ENCODE assay signal across 1 cellular context in the genomic region with DNA sequence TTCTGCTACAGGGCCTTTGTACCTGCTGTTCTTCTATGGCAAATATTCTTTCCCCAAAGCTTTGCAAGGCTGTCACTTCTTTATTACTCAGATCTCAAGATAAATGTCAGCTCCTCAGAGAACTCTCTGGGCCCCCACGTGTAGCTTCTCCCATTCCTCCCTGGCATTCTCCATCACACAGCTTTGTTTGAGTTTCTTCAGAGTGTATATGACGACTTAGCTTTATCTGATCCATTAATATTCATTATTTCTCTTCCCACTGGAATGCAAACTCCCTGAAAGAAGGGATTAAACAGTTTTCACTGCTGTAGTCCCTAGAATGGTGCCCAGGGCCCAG.
TF ChIP-seq lines count a peak whose summit lies in the region.

No MANE protein-coding gene starts in this region.

TF ChIP-seq in HEK293, 187 proteins besides CTCF, POLR2A, EP300 and RAD21 (continued from another document):
- TF ChIP-seq, protein P1, sequence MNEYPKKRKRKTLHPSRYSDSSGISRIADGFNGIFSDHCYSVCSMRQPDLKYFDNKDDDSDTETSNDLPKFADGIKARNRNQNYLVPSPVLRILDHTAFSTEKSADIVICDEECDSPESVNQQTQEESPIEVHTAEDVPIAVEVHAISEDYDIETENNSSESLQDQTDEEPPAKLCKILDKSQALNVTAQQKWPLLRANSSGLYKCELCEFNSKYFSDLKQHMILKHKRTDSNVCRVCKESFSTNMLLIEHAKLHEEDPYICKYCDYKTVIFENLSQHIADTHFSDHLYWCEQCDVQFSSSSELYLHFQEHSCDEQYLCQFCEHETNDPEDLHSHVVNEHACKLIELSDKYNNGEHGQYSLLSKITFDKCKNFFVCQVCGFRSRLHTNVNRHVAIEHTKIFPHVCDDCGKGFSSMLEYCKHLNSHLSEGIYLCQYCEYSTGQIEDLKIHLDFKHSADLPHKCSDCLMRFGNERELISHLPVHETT (tag by site-specific recombination; IDR thresholded peaks at IDR 0.05) = no peak
- TF ChIP-seq WT1 (tag by site-specific recombination; IDR thresholded peaks at IDR 0.05) (no peak), HOXC10 (CRISPR knock-in tag; IDR thresholded peaks at IDR 0.05) (no peak)
